In the genomic region with DNA sequence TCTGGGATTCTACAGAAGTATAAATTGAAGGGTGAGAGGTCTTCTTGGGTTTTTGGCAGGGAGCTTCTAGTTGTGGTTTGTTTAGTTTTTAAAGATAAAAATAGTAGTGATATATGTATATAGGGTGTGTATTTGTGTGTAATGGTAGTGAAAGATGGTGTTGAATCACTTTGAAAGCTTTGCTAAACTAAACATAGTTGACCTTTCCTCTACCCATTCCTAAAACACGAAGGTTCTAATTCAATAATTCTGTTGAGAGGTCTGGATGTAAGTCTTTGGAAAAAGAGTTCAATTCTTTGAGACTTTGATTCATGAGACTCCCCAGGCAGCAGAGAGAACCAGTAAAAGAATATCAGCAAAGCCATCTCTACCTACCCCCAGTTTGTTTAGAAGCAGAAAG, we compare ENCODE assay signal across 30 cellular contexts.
"Had no signal": no experiment of that assay in that cellular context is flagged by ENCODE, and none has a peak within 500 bp of the region (broad histone marks: within the 10 kb centered on the region; RNA-seq: fewer than 3 reads in every experiment).

No MANE protein-coding gene starts in this region.

- H3K4me1 ChIP-seq: gastrocnemius medialis, lower lobe of right lung, right lobe of liver had no signal

- ATAC-seq: activated T-cell treated with anti-CD3 and anti-CD28 coated beads, Interleukin-2, amount 50 U/mL, for 4 hours; activated T-helper 17 cell treated with anti-CD3 and anti-CD28 coated beads, Interleukin-2, amount 50 U/mL, for 72 hours; esophagus mucosa; gastrocnemius medialis; left lung; lower lobe of right lung; mucosa of descending colon; right lobe of liver had no signal

- FAIRE-seq: endothelial cell of umbilical vein, islet of Langerhans, small intestine had no signal

- H3K27ac Mint-ChIP-seq: activated CD4-positive, alpha-beta memory T cell treated with anti-CD3 and anti-CD28 coated beads, Interleukin-2, amount 10 ng/mL, durations not matched to agents 7 days and 5 days; activated CD4-positive, alpha-beta T cell treated with anti-CD3 and anti-CD28 coated beads, Interleukin-2, amount 10 ng/mL, durations not matched to agents 7 days and 5 days; activated naive CD8-positive, alpha-beta T cell treated with anti-CD3 and anti-CD28 coated beads for 36 hours; activated T-helper 17 cell treated with anti-CD3 and anti-CD28 coated beads, Interleukin-2, amount 50 U/mL, for 72 hours; nephron; progenitor cell of endocrine pancreas; T-helper 1 cell treated with Interleukin-12 subunit alpha and Interleukin-12 subunit beta and Interleukin-4 antibody, amounts not matched to agents 30 μg/mL and 1 μg/mL, for 36 hours had no signal

- H3K4me3 ChIP-seq: gastrocnemius medialis, left lung, lower lobe of right lung, mucosa of descending colon, ovary, right lobe of liver, tibial nerve had no signal

- H3K4me3 Mint-ChIP-seq: activated CD4-positive, alpha-beta memory T cell treated with anti-CD3 and anti-CD28 coated beads, Interleukin-2, amount 10 ng/mL, durations not matched to agents 7 days and 5 days; activated CD4-positive, alpha-beta T cell treated with anti-CD3 and anti-CD28 coated beads, Interleukin-2, amount 10 ng/mL, durations not matched to agents 7 days and 5 days; activated naive CD8-positive, alpha-beta T cell treated with anti-CD3 and anti-CD28 coated beads for 36 hours; activated T-cell treated with anti-CD3 and anti-CD28 coated beads, Interleukin-2, amount 50 U/mL, for 4 hours; activated T-helper 17 cell treated with anti-CD3 and anti-CD28 coated beads, Interleukin-2, amount 50 U/mL, for 72 hours; nephron; T-helper 1 cell treated with Interleukin-12 subunit alpha and Interleukin-12 subunit beta and Interleukin-4 antibody, amounts not matched to agents 30 μg/mL and 1 μg/mL, for 36 hours had no signal

- H3K27ac ChIP-seq: gastrocnemius medialis, left lung, lower lobe of right lung, neutrophil, ovary, right lobe of liver, tibial nerve had no signal

- H3K27me3 ChIP-seq: gastrocnemius medialis, left lung, neutrophil, ovary, right lobe of liver, tibial nerve had no signal

- H3K27me3 Mint-ChIP-seq: activated CD4-positive, alpha-beta memory T cell treated with anti-CD3 and anti-CD28 coated beads, Interleukin-2, amount 10 ng/mL, durations not matched to agents 7 days and 5 days; activated naive CD8-positive, alpha-beta T cell treated with anti-CD3 and anti-CD28 coated beads for 36 hours; activated T-helper 17 cell treated with anti-CD3 and anti-CD28 coated beads, Interleukin-2, amount 50 U/mL, for 72 hours; progenitor cell of endocrine pancreas had no signal

- H3K36me3 ChIP-seq: gastrocnemius medialis, left lung, lower lobe of right lung, neutrophil, ovary, right lobe of liver, tibial nerve had no signal

- DNase-seq: activated CD4-positive, alpha-beta memory T cell treated with anti-CD3 and anti-CD28 coated beads, Interleukin-2, amount 10 ng/mL, durations not matched to agents 7 days and 5 days; activated CD4-positive, alpha-beta T cell treated with anti-CD3 and anti-CD28 coated beads for 1 hour; activated CD4-positive, alpha-beta T cell treated with anti-CD3 and anti-CD28 coated beads, Interleukin-2, amount 10 ng/mL, durations not matched to agents 7 days and 5 days; activated CD8-positive, alpha-beta memory T cell treated with anti-CD3 and anti-CD28 coated beads, Interleukin-2, amount 50 U/mL, for 48 hours; activated naive CD8-positive, alpha-beta T cell treated with anti-CD3 and anti-CD28 coated beads for 36 hours; activated T-cell treated with anti-CD3 and anti-CD28 coated beads, Interleukin-2, amount 50 U/mL, for 4 hours; amniotic stem cell; caudate nucleus; gastrocnemius medialis; glutamatergic neuron; left lung; lower lobe of right lung; mucosa of descending colon; ovary; right lobe of liver; small intestine; stimulated activated CD4-positive, alpha-beta T cell treated with anti-CD3 and anti-CD28 coated beads, Interleukin-15, amount 100 ng/mL, for 24 hours; stimulated activated CD4-positive, alpha-beta T cell treated with anti-CD3 and anti-CD28 coated beads, Interleukin-2, amount 100 ng/mL, for 24 hours; stimulated activated naive CD4-positive, alpha-beta T cell; SW 1271; T1000 had no signal

- H3K9me3 ChIP-seq: gastrocnemius medialis, left lung, lower lobe of right lung, mucosa of descending colon, neutrophil, ovary, right lobe of liver, tibial nerve had no signal

- H3K9me3 Mint-ChIP-seq: activated CD4-positive, alpha-beta memory T cell treated with anti-CD3 and anti-CD28 coated beads, Interleukin-2, amount 10 ng/mL, durations not matched to agents 7 days and 5 days; activated CD4-positive, alpha-beta T cell treated with anti-CD3 and anti-CD28 coated beads, Interleukin-2, amount 10 ng/mL, durations not matched to agents 7 days and 5 days; activated T-cell treated with anti-CD3 and anti-CD28 coated beads, Interleukin-2, amount 50 U/mL, for 4 hours; nephron had no signal
